ENCODE assay signal across 13 cellular contexts in genomic region chrX:119694601-119695534, GRCh38. TPM values are rescaled to one million over a fixed set of nuclear protein-coding genes. Genes with fewer than 3 reads are reported as not detected.
DNase-seq lines count a peak whose midpoint lies in the region; ATAC-seq, FAIRE-seq and TF ChIP-seq lines count a peak whose summit lies in the region.
"Had no signal": no experiment of that assay in that cellular context is flagged by ENCODE, and none has a peak within 500 bp of the region (broad histone marks: within the 10 kb centered on the region; RNA-seq: fewer than 3 reads in every experiment).

No MANE protein-coding gene starts in this region.

- H3K4me1 ChIP-seq in H1 (replicated peaks in 1 of 4; ENCODE audit: control insufficient read depth in 3 of 4, insufficient read depth in 4 of 4, low read length in 3 of 4) (peaks cover 8 to 23% (median 15%) of the 10 kb centered on the region in 4 experiments), sigmoid colon (peaks cover 0 to 19% (median 11%) of the 10 kb centered on the region in 4 donors)

- no peak overlapping the region for H2BK5ac ChIP-seq in H1 (ENCODE audit: low read depth, low read length)

- H3K27me3 ChIP-seq in H1 (replicated peaks in 1 of 4; ENCODE audit: control insufficient read depth in 3 of 4, extremely low read depth in 1 of 4, insufficient read depth in 3 of 4, low read length in 3 of 4): peaks cover 0 to 10% (median 8%) of the 10 kb centered on the region in 4 experiments; a peak in 3 of 7 replicates
- H3K27me3 ChIP-seq in sigmoid colon: peaks cover 0 to 2% (median 0%) of the 10 kb centered on the region in 3 donors
- H3K27me3 ChIP-seq: ovary had no signal

- H2AK5ac ChIP-seq in H1 (ENCODE audit: low read depth, low read length): no peak overlapping the region

- H2BK20ac ChIP-seq in H1 (ENCODE audit: low read length): no peak overlapping the region

- intact Hi-C loops in sigmoid colon (cut with DNase I): loop anchor here (1.0 to 10.0 kb wide), 4 partner anchors 41 to 180 kb away; partner anchors contain the start of genes NDUFA1, NKRF, RNF113A and RPL39

- POLR2A ChIA-PET in H1 (lab: Charles Lee; ENCODE audit: partially characterized antibody): interaction anchor here (0.8 to 2.9 kb wide), 5 partner anchors 10 to 121 kb away, joined by 3 to 10 read pairs (median 4); partner anchors contain the start of genes RPL39 and UBE2A

- no peak overlapping the region for H3K23ac ChIP-seq in H1 (ENCODE audit: insufficient read length)

- TF ChIP-seq POLR2A in H1 (IDR thresholded peaks at IDR 0.05; ENCODE audit: control extremely low read depth in 1 of 2, low read depth in 2 of 2, low read length in 2 of 2) (no peak), sigmoid colon (IDR thresholded peaks at IDR 0.05) (no peak)

- H3K9me3 ChIP-seq in H1 (ENCODE audit: insufficient read depth in 2 of 2, low read depth in 1 of 2, low read length in 1 of 2) (no peaks in the 10 kb centered on the region), sigmoid colon (no peaks in the 10 kb centered on the region)
- H3K9me3 ChIP-seq: ovary had no signal

- no peak overlapping the region for H3K9ac ChIP-seq in H1 (replicated peaks in 1 of 4; ENCODE audit: extremely low read depth in 1 of 4, low read depth in 3 of 4, low read length in 3 of 4)

- peak overlapping the region; percentile 88 to 89 for H3K4me2 ChIP-seq in H1 (ENCODE audit: insufficient read depth in 1 of 2, low read depth in 2 of 2, low read length in 2 of 2)

- CTCF ChIA-PET in H1 (lab: Charles Lee; ENCODE audit: partially characterized antibody): interaction anchor here (0.6 to 4.6 kb wide), 18 partner anchors 10 to 85 kb away, joined by 3 to 47 read pairs (median 3); no protein-coding TSS in a partner anchor

- H4K8ac ChIP-seq in H1 (ENCODE audit: extremely low read depth, insufficient read depth, low read length): no peak overlapping the region

- DNase-seq in NCI-H146 (lab: John Stamatoyannopoulos, UW) (peak; percentile 0), NCI-H146 treated with DMSO at 0.1 percent for 48 hours (lab: John Stamatoyannopoulos, UW; ENCODE audit: unreplicated experiment) (no peak), Kasumi-1 (lab: John Stamatoyannopoulos, UW) (peak; percentile 24 to 29), H1 (ENCODE audit: low read depth in 1 of 2, low spot score in 2 of 2) (peak in 1 of 2 experiments; percentile 48), sigmoid colon (peak; percentile 70), DMS79 (lab: John Stamatoyannopoulos, UW) (no peak)
- DNase-seq: activated CD4-positive, CD25-positive, alpha-beta regulatory T cell treated with anti-CD3 and anti-CD28 coated beads, Interleukin-2, amount 50 U/mL, for 72 hours; activated naive CD4-positive, alpha-beta T cell; NCI-H1048 had no signal

- no peak overlapping the region; the same call in 1 of the 2 replicates for H3K18ac ChIP-seq in H1 (ENCODE audit: extremely low read depth, low read length)

- H2BK120ac ChIP-seq in H1 (replicated peaks; ENCODE audit: low read depth, low read length): no peak overlapping the region

- no peak overlapping the region for H2AFZ ChIP-seq in H1 (ENCODE audit: low read length)

- H3K4me3 ChIP-seq in H1 (ENCODE audit: extremely low read depth in 1 of 4, insufficient read depth in 2 of 4, low read depth in 3 of 4, low read length in 4 of 4) (peak overlapping the region; percentile 39 to 81 (median 47); a peak in 7 of 8 replicates), sigmoid colon (no peak overlapping the region)
- H3K4me3 ChIP-seq: ovary had no signal

- no peaks in the 10 kb centered on the region; the same call in 1 of the 2 replicates for H3K79me1 ChIP-seq in H1 (ENCODE audit: low read depth, low read length)

- no peak overlapping the region for H4K5ac ChIP-seq in H1 (ENCODE audit: insufficient read length, low read depth, low read length)

- WGBS in H1 (ENCODE audit: extremely low coverage in 1 of 2, insufficient coverage in 1 of 2, insufficient read length in 1 of 2, insufficient replicate concordance in 2 of 2, low coverage in 1 of 2, low lambda C conversion rate in 2 of 2, missing lambda C conversion rate in 1 of 2), 2 experiments: 20% methylated on average over 19 of the region's 39 CpGs; no CpG with 5 or more reads in 1 of the 2 experiments
- WGBS in sigmoid colon, 2 donors: 78 to 88% methylated on average over 39 of the region's 39 CpGs

- ATAC-seq in GM18868 (IDR thresholded peaks at IDR 0.05; ENCODE audit: unreplicated experiment): no peak
- ATAC-seq in GM21526 (IDR thresholded peaks at IDR 0.05; ENCODE audit: low FRiP score, unreplicated experiment): no peak

- no peak overlapping the region for H3K14ac ChIP-seq in H1 (ENCODE audit: insufficient read length)

- no peak overlapping the region for H3K4ac ChIP-seq in H1 (replicated peaks; ENCODE audit: insufficient read length, low read depth, low read length)

- TF ChIP-seq EP300 in H1 (IDR thresholded peaks at IDR 0.05; ENCODE audit: borderline replicate concordance in 1 of 2, low read depth in 2 of 2, low read length in 2 of 2) (no peak), sigmoid colon (IDR thresholded peaks at IDR 0.05) (no peak)

- H3K56ac ChIP-seq in H1 (replicated peaks; ENCODE audit: insufficient read length, low read depth, low read length): no peak overlapping the region

- no peak overlapping the region for H3K27ac ChIP-seq in H1 (ENCODE audit: low read depth, low read length)
- H3K27ac ChIP-seq in sigmoid colon: peak overlapping the region; percentile 86 to 93 (median 91)
- H3K27ac ChIP-seq: ovary had no signal

- H2BK15ac ChIP-seq in H1 (ENCODE audit: low read length): no peak overlapping the region

- H3K36me3 ChIP-seq in H1 (ENCODE audit: control insufficient read depth in 2 of 4, insufficient read depth in 4 of 4, low read length in 3 of 4) (no peaks in the 10 kb centered on the region), sigmoid colon (no peaks in the 10 kb centered on the region)
- H3K36me3 ChIP-seq: ovary had no signal

- H4K91ac ChIP-seq in H1 (replicated peaks; ENCODE audit: insufficient read length, low read length): no peak overlapping the region

- no peak overlapping the region for H2BK12ac ChIP-seq in H1 (ENCODE audit: low read depth, low read length)

- no peaks in the 10 kb centered on the region for H4K20me1 ChIP-seq in H1 (replicated peaks in 1 of 2; ENCODE audit: control insufficient read depth in 1 of 2, insufficient read depth in 2 of 2, low read length in 2 of 2)

- peak in 1 of 2 experiments; percentile 21; a peak in 2 of 4 replicates for TF ChIP-seq RAD21 in H1 (IDR thresholded peaks at IDR 0.05 in 1 of 2, conservative IDR thresholded peaks at IDR 0.05 in 1 of 2; ENCODE audit: low read depth in 2 of 2, low read length in 2 of 2)

- TF ChIP-seq CTCF in H1 (IDR thresholded peaks at IDR 0.05; ENCODE audit: control extremely low read depth in 1 of 3, insufficient read depth in 1 of 3, low read depth in 1 of 3, low read length in 3 of 3): peak in 1 of 3 experiments; percentile 24; a peak in 1 of 4 replicates
- peak in 2 of 4 experiments; percentile 14 to 20 for TF ChIP-seq CTCF in sigmoid colon (IDR thresholded peaks at IDR 0.05)

- FAIRE-seq in H1 (lab: Jason Lieb, UNC): no peak
- FAIRE-seq: A204.1 had no signal

- H3K23me2 ChIP-seq in H1 (ENCODE audit: low read depth, low read length): peaks cover 9% of the 10 kb centered on the region; the same call in 1 of the 2 replicates

- H3K79me2 ChIP-seq in H1 (ENCODE audit: control insufficient read depth in 1 of 2, insufficient read depth in 2 of 2, low read length in 2 of 2): peaks cover 0 to 17% of the 10 kb centered on the region in 2 experiments; a peak in 2 of 4 replicates

TF ChIP-seq in H1, 55 proteins besides CTCF, POLR2A, EP300 and RAD21:
- TF ChIP-seq, protein P1, sequence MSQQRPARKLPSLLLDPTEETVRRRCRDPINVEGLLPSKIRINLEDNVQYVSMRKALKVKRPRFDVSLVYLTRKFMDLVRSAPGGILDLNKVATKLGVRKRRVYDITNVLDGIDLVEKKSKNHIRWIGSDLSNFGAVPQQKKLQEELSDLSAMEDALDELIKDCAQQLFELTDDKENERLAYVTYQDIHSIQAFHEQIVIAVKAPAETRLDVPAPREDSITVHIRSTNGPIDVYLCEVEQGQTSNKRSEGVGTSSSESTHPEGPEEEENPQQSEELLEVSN (IDR thresholded peaks at IDR 0.05): no peak; the same call in 1 of the 2 replicates
- TF ChIP-seq, protein P2, sequence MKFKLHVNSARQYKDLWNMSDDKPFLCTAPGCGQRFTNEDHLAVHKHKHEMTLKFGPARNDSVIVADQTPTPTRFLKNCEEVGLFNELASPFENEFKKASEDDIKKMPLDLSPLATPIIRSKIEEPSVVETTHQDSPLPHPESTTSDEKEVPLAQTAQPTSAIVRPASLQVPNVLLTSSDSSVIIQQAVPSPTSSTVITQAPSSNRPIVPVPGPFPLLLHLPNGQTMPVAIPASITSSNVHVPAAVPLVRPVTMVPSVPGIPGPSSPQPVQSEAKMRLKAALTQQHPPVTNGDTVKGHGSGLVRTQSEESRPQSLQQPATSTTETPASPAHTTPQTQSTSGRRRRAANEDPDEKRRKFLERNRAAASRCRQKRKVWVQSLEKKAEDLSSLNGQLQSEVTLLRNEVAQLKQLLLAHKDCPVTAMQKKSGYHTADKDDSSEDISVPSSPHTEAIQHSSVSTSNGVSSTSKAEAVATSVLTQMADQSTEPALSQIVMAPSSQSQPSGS (IDR thresholded peaks at IDR 0.05; ENCODE audit: low read length): no peak
- TF ChIP-seq TEAD4 (IDR thresholded peaks at IDR 0.05; ENCODE audit: low read depth, low read length) (no peak), CEBPB (IDR thresholded peaks at IDR 0.05; ENCODE audit: low read depth, low read length) (no peak), TAF7 (optimal IDR thresholded peaks at IDR 0.05; ENCODE audit: borderline replicate concordance, low read depth, low read length) (no peak)

RNA-seq across cellular contexts. Expression of gene SEPTIN6, which starts 1.9 kb away (rescaled TPM):
- total RNA-seq in H1 (2021; fragmentation: NEBNext Ultra II Directional; extraction: Animal tissue kit (Norgen Biotek cat#: 25700)): 27.9 and 31.0 TPM in 2 replicates
- polyA plus RNA-seq in H1 (2011; rRNA removed): 38.6 and 42.6 TPM in 2 replicates
- polyA plus RNA-seq in H1 (2011; cell fraction: cytosol; rRNA removed): 33.9 TPM
- 38.3 TPM for polyA plus RNA-seq in H1 (2011; cell fraction: nucleus; rRNA removed)
- polyA plus RNA-seq in H1 (2012, experiment 1 of 2): 26.0 to 42.9 TPM (median 35.3 TPM) in 4 replicates
- 16.3 TPM for polyA plus RNA-seq in H1 (2012, experiment 2 of 2)
- 45.2 TPM for polyA plus RNA-seq in H1 (2013, experiment 1 of 2)
- polyA plus RNA-seq in H1 (2013, experiment 2 of 2): 44.9 TPM
- 42.3 and 64.6 TPM in 2 replicates for polyA minus RNA-seq in H1 (2011; rRNA and poly(A)+ RNA removed)
- polyA minus RNA-seq in H1 (2011; cell fraction: cytosol; rRNA and poly(A)+ RNA removed): 21.2 TPM
- polyA minus RNA-seq in H1 (2011; cell fraction: nucleus; rRNA and poly(A)+ RNA removed): 20.5 TPM
- 100 to 1,000 TPM in 1 of 4 donors, 10 to 100 TPM in 3; 48.2 to 103 (median 69.4) TPM for total RNA-seq in sigmoid colon
- 10 to 100 TPM in 1 of 3 donors, 1 to 10 TPM in 2; 5.3 to 32.5 (median 6.0) TPM for polyA plus RNA-seq in sigmoid colon

Comparison
In these comparisons a context has a peak if more than half of its experiments do, and no peak if none do; other contexts are left out.
1. DNase-seq: peak in NCI-H146 (single experiment), Kasumi-1 (2 of 2) and sigmoid colon (single experiment); none in NCI-H146 treated with DMSO at 0.1 percent for 48 hours (single experiment) and DMS79 (single experiment).
2. H3K4me3 ChIP-seq: peak in H1 (4 of 4); none in sigmoid colon (0 of 4).